ENCODE assay signal across 8 cellular contexts in genomic region chr13:111153977-111154332, GRCh38. TPM values are rescaled to one million over a fixed set of nuclear protein-coding genes. Genes with fewer than 3 reads are reported as not detected.
DNase-seq lines count a peak whose midpoint lies in the region; ATAC-seq, FAIRE-seq and TF ChIP-seq lines count a peak whose summit lies in the region.

No MANE protein-coding gene starts in this region.

- WGBS in HepG2 (ENCODE audit: low lambda C conversion rate), result 4% methylated on average over 5 of the region's 31 CpGs

- H3K9ac ChIP-seq in HepG2 (ENCODE audit: insufficient read depth, low read depth, low read length), result peak overlapping the region; percentile 93

- H3K27me3 ChIP-seq in BE2C, result no peaks in the 10 kb centered on the region; the same call in 1 of the 2 replicates
- H3K27me3 ChIP-seq in HepG2 (ENCODE audit: control insufficient read depth in 1 of 2, insufficient read depth in 2 of 2, low read length in 2 of 2), result peaks cover 0 to 4% of the 10 kb centered on the region in 2 experiments; a peak in 2 of 5 replicates

- in situ Hi-C loops in HepG2 (cut with HindIII; ENCODE audit: extremely low pct_ligation_motif_present, low pct_unique_long_range_greater_than_20kb), result no loop called here

- DNase-seq in BE2C (no peak), RWPE1 (ENCODE audit: low spot score) (peak; percentile 38), caudate nucleus (lab: John Stamatoyannopoulos, UW) (peak in 29 of 61 donors; percentile 26 to 76 (median 54)), HepG2 (ENCODE audit: low spot score) (peak; percentile 38)
- peak; percentile 70 for DNase-seq in stimulated activated CD8-positive, alpha-beta memory T cell treated with anti-CD3 and anti-CD28 coated beads, Interleukin-4, amount 100 ng/mL, for 48 hours
- DNase-seq in activated effector memory CD4-positive, alpha-beta T cell treated with Interleukin-2 at 50 U/mL for 16 hours, result no peak

- TF ChIP-seq RAD21 in HepG2 (CRISPR knock-in tag; IDR thresholded peaks at IDR 0.05), result no peak

- H3K4me2 ChIP-seq in HepG2 (ENCODE audit: low read depth, low read length), result peak overlapping the region; percentile 79

- no peaks in the 10 kb centered on the region for H4K20me1 ChIP-seq in HepG2 (ENCODE audit: insufficient read depth, low read length)

- intact Hi-C loops in HepG2 (cut with micrococcal nuclease; ENCODE audit: unreplicated experiment), result loop anchor here (1.0 to 2.0 kb wide), 3 partner anchors 38 to 85 kb away; no protein-coding TSS in a partner anchor

- no peak for FAIRE-seq in HepG2 (lab: Jason Lieb, UNC)

- TF ChIP-seq EP300 in HepG2 (IDR thresholded peaks at IDR 0.05; ENCODE audit: low read depth in 2 of 2, low read length in 2 of 2), result no peak
- TF ChIP-seq EP300 in HepG2 (CRISPR knock-in tag; IDR thresholded peaks at IDR 0.05; ENCODE audit: borderline replicate concordance), result no peak

- CTCF ChIA-PET in RWPE1 (lab: Yijun Ruan, JAX) (no interaction called here), HepG2 (lab: Yijun Ruan, JAX; ENCODE audit: low intra/inter-chr PET ratio, low total read pairs) (interaction anchor here (0.8 kb wide), 1 partner anchor 62 kb away, joined by 3 read pairs; no protein-coding TSS in a partner anchor)

- H3K36me3 ChIP-seq in BE2C (no peaks in the 10 kb centered on the region), HepG2 (replicated peaks in 1 of 2; ENCODE audit: control insufficient read depth in 1 of 2, insufficient read depth in 2 of 2, low read length in 2 of 2) (no peaks in the 10 kb centered on the region)

- peak; percentile 30 for ATAC-seq in GM18861 (IDR thresholded peaks at IDR 0.05; ENCODE audit: unreplicated experiment)
- peak; percentile 50 for ATAC-seq in HG03095 (IDR thresholded peaks at IDR 0.05; ENCODE audit: unreplicated experiment)
- ATAC-seq in HepG2, result peak; percentile 80

- no peak overlapping the region for H2AFZ ChIP-seq in HepG2 (ENCODE audit: low read length)

- H3K4me1 ChIP-seq in BE2C (no peaks in the 10 kb centered on the region), HepG2 (ENCODE audit: insufficient read depth, low read length) (peaks cover 31% of the 10 kb centered on the region)

- H3K79me2 ChIP-seq in HepG2 (ENCODE audit: insufficient read depth, low read length), result peaks cover 48% of the 10 kb centered on the region

- H3K4me3 ChIP-seq in BE2C (ENCODE audit: low read depth, low read length), result peak overlapping the region; percentile 78
- H3K4me3 ChIP-seq in HepG2 (replicated peaks in 1 of 3; ENCODE audit: insufficient read depth in 1 of 3, low read depth in 2 of 3, low read length in 3 of 3), result peak overlapping the region; percentile 86 to 95 (median 93)

- no peak for TF ChIP-seq POLR2A in HepG2 (IDR thresholded peaks at IDR 0.05; ENCODE audit: insufficient read depth in 1 of 2, low read depth in 2 of 2, low read length in 2 of 2)

- H3K9me3 ChIP-seq in BE2C (no peaks in the 10 kb centered on the region), HepG2 (ENCODE audit: low read length) (no peaks in the 10 kb centered on the region)

- BruUV-seq in HepG2 (replicated peaks; lab: Mats Ljungman, UMichigan), result TSS peak; percentile 54

- H3K27ac ChIP-seq in RWPE1 (peak overlapping the region; percentile 96), caudate nucleus (ENCODE audit: low read depth, low read length) (peak overlapping the region; percentile 93), HepG2 (ENCODE audit: extremely low read length, insufficient read depth, low read length) (peak overlapping the region; percentile 96)

- POLR2A ChIA-PET in RWPE1 (lab: Yijun Ruan, JAX; ENCODE audit: low non-redundant PET) (no interaction called here), HepG2 (lab: Yijun Ruan, JAX) (interaction anchor here (1.0 to 1.5 kb wide), 2 partner anchors 50 to 63 kb away, joined by 4 to 5 read pairs; no protein-coding TSS in a partner anchor)

- TF ChIP-seq CTCF in BE2C (IDR thresholded peaks at IDR 0.05; ENCODE audit: low read depth, low read length), result 0 out of 2 replicates have a peak, but pooled peaks have one; percentile 5
- TF ChIP-seq CTCF in RWPE1 (conservative IDR thresholded peaks at IDR 0.05; ENCODE audit: low read depth), result no peak
- peak; percentile 58 for TF ChIP-seq CTCF in HepG2 (CRISPR knock-in tag; IDR thresholded peaks at IDR 0.05)

TF ChIP-seq in HepG2, 621 proteins besides CTCF, POLR2A, EP300 and RAD21 (continues in another document):
- TF ChIP-seq TFAP4 (IDR thresholded peaks at IDR 0.05; ENCODE audit: borderline replicate concordance, low read depth) (no peak), EZH2 (conservative IDR thresholded peaks at IDR 0.05; ENCODE audit: low read depth, low read length) (no peak), SKI (IDR thresholded peaks at IDR 0.05; ENCODE audit: partially characterized antibody) (no peak), ZNF563 (CRISPR knock-in tag; IDR thresholded peaks at IDR 0.05) (peak; percentile 22; the same call in 1 of the 2 replicates), ZFP37 (CRISPR knock-in tag; IDR thresholded peaks at IDR 0.05; ENCODE audit: borderline replicate concordance) (no peak), ZIK1 (CRISPR knock-in tag; IDR thresholded peaks at IDR 0.05; ENCODE audit: borderline replicate concordance, low read depth) (peak; percentile 9; the same call in 1 of the 2 replicates), HBP1 (CRISPR knock-in tag; IDR thresholded peaks at IDR 0.05; ENCODE audit: low read depth) (no peak), ZFP91 (CRISPR knock-in tag; IDR thresholded peaks at IDR 0.05; ENCODE audit: borderline replicate concordance) (0 out of 2 replicates have a peak, but pooled peaks have one; percentile 3), ZNF570 (CRISPR knock-in tag; IDR thresholded peaks at IDR 0.05; ENCODE audit: borderline replicate concordance) (no peak), ZNF264 (CRISPR knock-in tag; IDR thresholded peaks at IDR 0.05) (no peak), FOXK1 (CRISPR knock-in tag; IDR thresholded peaks at IDR 0.05; ENCODE audit: borderline replicate concordance, low read depth) (no peak), SCMH1 (CRISPR knock-in tag; IDR thresholded peaks at IDR 0.05; ENCODE audit: borderline replicate concordance) (no peak), PTBP1 (IDR thresholded peaks at IDR 0.05; ENCODE audit: low read depth, low read length, poor library complexity, severe bottlenecking) (peak; percentile 72), AKAP8 (CRISPR knock-in tag; IDR thresholded peaks at IDR 0.05) (0 out of 2 replicates have a peak, but pooled peaks have one; percentile 38)

RNA-seq across cellular contexts. Expression of gene ARHGEF7, which starts 38.8 kb away (rescaled TPM):
- 34.3 TPM for polyA plus RNA-seq in BE2C (2012; ENCODE audit: insufficient read depth, insufficient read length, low read depth)
- total RNA-seq in HepG2 (2016; rRNA removed; fragmentation: Illumina TruSeq; extraction: Trizol), result 15.7 and 16.1 TPM in 2 replicates
- total RNA-seq in HepG2 (2016; cell fraction: cytosol; rRNA removed; fragmentation: Illumina TruSeq; extraction: Trizol; ENCODE audit: low read depth), result 11.5 and 12.3 TPM in 2 replicates
- total RNA-seq in HepG2 (2016; cell fraction: insoluble cytoplasmic fraction; rRNA removed; fragmentation: Illumina TruSeq; extraction: Trizol), result 13.7 and 16.6 TPM in 2 replicates
- total RNA-seq in HepG2 (2016; cell fraction: membrane; rRNA removed; fragmentation: Illumina TruSeq; extraction: Trizol), result 9.3 and 9.6 TPM in 2 replicates
- 45.3 and 48.2 TPM in 2 replicates for total RNA-seq in HepG2 (2016; cell fraction: nucleus; rRNA removed; fragmentation: Illumina TruSeq; extraction: Trizol)
- polyA plus RNA-seq in HepG2 (2011; rRNA removed), result 22.0 and 22.3 TPM in 2 replicates
- 9.0 and 10.2 TPM in 2 replicates for polyA plus RNA-seq in HepG2 (2011; cell fraction: cytosol; rRNA removed)
- polyA plus RNA-seq in HepG2 (2011; cell fraction: nucleus; rRNA removed), result 110 and 141 TPM in 2 replicates
- polyA plus RNA-seq in HepG2 (2012), result 21.5 and 24.1 TPM in 2 replicates
- 0.69 and 0.98 TPM in 2 replicates for polyA plus RNA-seq in HepG2 (2016; cell fraction: cytosol; fragmentation: Illumina TruSeq; extraction: Trizol; ENCODE audit: low read depth)
- polyA plus RNA-seq in HepG2 (2016; cell fraction: insoluble cytoplasmic fraction; fragmentation: Illumina TruSeq; extraction: Trizol; ENCODE audit: low read depth), result 13.3 and 17.2 TPM in 2 replicates
- 2.7 and 3.1 TPM in 2 replicates for polyA plus RNA-seq in HepG2 (2016; cell fraction: membrane; fragmentation: Illumina TruSeq; extraction: Trizol; ENCODE audit: low read depth)
- polyA plus RNA-seq in HepG2 (2016; cell fraction: nucleus; fragmentation: Illumina TruSeq; extraction: Trizol; ENCODE audit: insufficient read depth, low read depth), result 47.5 and 52.5 TPM in 2 replicates
- polyA minus RNA-seq in HepG2 (2011; rRNA and poly(A)+ RNA removed; ENCODE audit: low replicate concordance), result 26.0 and 29.1 TPM in 2 replicates
- 9.2 and 12.9 TPM in 2 replicates for polyA minus RNA-seq in HepG2 (2011; cell fraction: cytosol; rRNA and poly(A)+ RNA removed)
- polyA minus RNA-seq in HepG2 (2011; cell fraction: nucleus; rRNA and poly(A)+ RNA removed), result 117 and 128 TPM in 2 replicates

Comparison
In these comparisons a context has a peak if more than half of its experiments do, and no peak if none do; other contexts are left out.
1. DNase-seq: peak in RWPE1 (single experiment), HepG2 (single experiment) and stimulated activated CD8-positive, alpha-beta memory T cell treated with anti-CD3 and anti-CD28 coated beads, Interleukin-4, amount 100 ng/mL, for 48 hours (single experiment); none in BE2C (single experiment) and activated effector memory CD4-positive, alpha-beta T cell treated with Interleukin-2 at 50 U/mL for 16 hours (single experiment).
2. ATAC-seq: peak in every context shown above with its lines; median percentile 80 in HepG2; 50 in HG03095; 30 in GM18861.
3. Peak in every context shown above with its lines, with median percentiles within 50 percentile points of each other: H3K27ac ChIP-seq.